In the genomic region with DNA sequence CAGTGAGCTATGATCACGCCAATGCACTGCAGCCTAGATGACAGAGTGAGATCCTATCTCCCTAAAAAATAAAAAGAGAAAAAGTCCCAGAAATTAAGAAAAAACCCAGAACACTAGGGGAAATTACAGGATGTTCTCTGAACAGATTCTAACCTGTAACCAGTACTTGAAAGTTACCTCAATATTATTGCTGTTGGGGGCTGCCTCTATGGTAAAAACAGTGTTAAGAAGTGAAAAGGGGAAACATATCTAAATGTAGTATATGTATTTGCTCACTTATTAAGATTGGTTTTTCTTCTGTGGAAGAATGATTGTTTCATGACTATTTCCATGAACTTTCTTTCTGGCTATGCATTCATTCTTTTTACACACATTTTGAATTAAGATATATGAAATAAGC, we compare ENCODE assay signal across 1 cellular context.
TF ChIP-seq lines count a peak whose summit lies in the region.

No MANE protein-coding gene starts in this region.

TF ChIP-seq in SK-N-SH treated with all-trans-retinoic acid at 6 μM for 48 hours, 23 proteins besides CTCF, POLR2A, EP300 and RAD21 (continued from another document):
- TF ChIP-seq, protein P1, sequence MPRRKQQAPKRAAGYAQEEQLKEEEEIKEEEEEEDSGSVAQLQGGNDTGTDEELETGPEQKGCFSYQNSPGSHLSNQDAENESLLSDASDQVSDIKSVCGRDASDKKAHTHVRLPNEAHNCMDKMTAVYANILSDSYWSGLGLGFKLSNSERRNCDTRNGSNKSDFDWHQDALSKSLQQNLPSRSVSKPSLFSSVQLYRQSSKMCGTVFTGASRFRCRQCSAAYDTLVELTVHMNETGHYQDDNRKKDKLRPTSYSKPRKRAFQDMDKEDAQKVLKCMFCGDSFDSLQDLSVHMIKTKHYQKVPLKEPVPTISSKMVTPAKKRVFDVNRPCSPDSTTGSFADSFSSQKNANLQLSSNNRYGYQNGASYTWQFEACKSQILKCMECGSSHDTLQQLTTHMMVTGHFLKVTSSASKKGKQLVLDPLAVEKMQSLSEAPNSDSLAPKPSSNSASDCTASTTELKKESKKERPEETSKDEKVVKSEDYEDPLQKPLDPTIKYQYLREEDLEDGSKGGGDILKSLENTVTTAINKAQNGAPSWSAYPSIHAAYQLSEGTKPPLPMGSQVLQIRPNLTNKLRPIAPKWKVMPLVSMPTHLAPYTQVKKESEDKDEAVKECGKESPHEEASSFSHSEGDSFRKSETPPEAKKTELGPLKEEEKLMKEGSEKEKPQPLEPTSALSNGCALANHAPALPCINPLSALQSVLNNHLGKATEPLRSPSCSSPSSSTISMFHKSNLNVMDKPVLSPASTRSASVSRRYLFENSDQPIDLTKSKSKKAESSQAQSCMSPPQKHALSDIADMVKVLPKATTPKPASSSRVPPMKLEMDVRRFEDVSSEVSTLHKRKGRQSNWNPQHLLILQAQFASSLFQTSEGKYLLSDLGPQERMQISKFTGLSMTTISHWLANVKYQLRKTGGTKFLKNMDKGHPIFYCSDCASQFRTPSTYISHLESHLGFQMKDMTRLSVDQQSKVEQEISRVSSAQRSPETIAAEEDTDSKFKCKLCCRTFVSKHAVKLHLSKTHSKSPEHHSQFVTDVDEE (CRISPR knock-in tag; IDR thresholded peaks at IDR 0.05): no peak
- no peak for TF ChIP-seq CREB5 (CRISPR knock-in tag; IDR thresholded peaks at IDR 0.05; ENCODE audit: low read depth)
TF ChIP-seq in SK-N-SH treated with all-trans-retinoic acid at 6 μM for 48 hours: peak in this region for 0.
